Comparison of ENCODE assay signal across 13 cellular contexts in genomic region chr3:29240248-29240647, GRCh38. TPM values are rescaled to one million over a fixed set of nuclear protein-coding genes. Genes with fewer than 3 reads are reported as not detected.
A peak's percentile ranks its signal among the peaks of the same experiment; 100 is the strongest.
DNase-seq lines count a peak whose midpoint lies in the region; ATAC-seq lines count a peak whose summit lies in the region.
"Had no signal": no experiment of that assay in that cellular context is flagged by ENCODE, and none has a peak within 500 bp of the region (broad histone marks: within the 10 kb centered on the region; RNA-seq: fewer than 3 reads in every experiment).

No MANE protein-coding gene starts in this region.

- no peak overlapping the region for H3K27ac Mint-ChIP-seq in T-helper 17 cell

- no peaks in the 10 kb centered on the region for H3K9me3 ChIP-seq in T-helper 17 cell (ENCODE audit: control insufficient read depth, low read length, poor library complexity, severe bottlenecking)

- no peaks in the 10 kb centered on the region for H3K27me3 Mint-ChIP-seq in T-helper 17 cell

- H3K27ac ChIP-seq in caudate nucleus (ENCODE audit: low read depth, low read length): no peak overlapping the region
- H3K27ac ChIP-seq: cardiac muscle cell had no signal

- H3K4me1 Mint-ChIP-seq in T-helper 17 cell: no peaks in the 10 kb centered on the region

- no peak for ATAC-seq in HG03460 (IDR thresholded peaks at IDR 0.05; ENCODE audit: unreplicated experiment)
- no peak for ATAC-seq in T-helper 17 cell

- DNase-seq in AG08395 (ENCODE audit: low spot score) (peak; percentile 43), Kasumi-1 (lab: John Stamatoyannopoulos, UW) (peak; percentile 87), amniotic epithelial cell (ENCODE audit: low read depth) (peak; percentile 63), iris pigment epithelial cell (ENCODE audit: low read depth) (peak; percentile 81), caudate nucleus (lab: John Stamatoyannopoulos, UW) (no peak), NCI-H524 (lab: John Stamatoyannopoulos, UW) (no peak), T-helper 17 cell (no peak)
- DNase-seq: C1 segment of cervical spinal cord, glutamatergic neuron, NCI-H1105, NCI-H748 treated with DMSO at 0.1 percent for 48 hours had no signal

- no peaks in the 10 kb centered on the region for H3K36me3 Mint-ChIP-seq in T-helper 17 cell (ENCODE audit: low read depth)

- no peak overlapping the region for H3K4me3 Mint-ChIP-seq in T-helper 17 cell

RNA-seq across cellular contexts. Expression of gene RBMS3, which starts 40.6 kb away (rescaled TPM):
- total RNA-seq in T-helper 17 cell: 1 to 10 TPM in 1 of 2 donors, under 1 TPM in 1; 0.37 to 1.7 TPM

Comparison
In these comparisons a context has a peak if more than half of its experiments do, and no peak if none do; other contexts are left out.
1. DNase-seq: peak in AG08395 (single experiment), Kasumi-1 (2 of 2), amniotic epithelial cell (single experiment) and iris pigment epithelial cell (single experiment); none in caudate nucleus (0 of 61), NCI-H524 (0 of 2) and T-helper 17 cell (0 of 3).